3 cellular contexts compared by ENCODE assay signal in the genomic region with DNA sequence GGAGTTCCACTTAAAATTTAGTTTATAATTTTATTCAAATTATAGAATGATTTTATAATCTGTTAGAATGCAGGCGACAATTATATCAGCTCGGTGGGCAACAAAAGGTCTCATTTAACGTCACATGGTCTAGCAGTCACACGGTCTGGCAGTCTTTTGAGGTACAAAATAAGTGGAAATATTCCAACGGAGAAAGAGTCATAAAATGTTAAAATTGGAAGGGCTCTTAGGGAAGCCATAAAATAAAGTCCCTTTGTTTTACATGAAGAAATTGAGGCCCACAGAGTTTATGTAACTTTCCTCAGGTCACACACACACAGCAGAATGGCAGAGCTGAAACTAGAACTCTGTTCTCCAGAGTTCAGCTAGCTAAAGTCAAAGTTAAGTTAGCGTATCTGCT.
"Had no signal": no experiment of that assay in that cellular context is flagged by ENCODE, and none has a peak within 500 bp of the region (broad histone marks: within the 10 kb centered on the region; RNA-seq: fewer than 3 reads in every experiment).

No MANE protein-coding gene starts in this region.

- H3K4me3 ChIP-seq: GM12878 had no signal

- DNase-seq: GDM1, GF-D8 had no signal

- ATAC-seq: GM12878 had no signal
